17 cellular contexts compared by ENCODE assay signal in the genomic region with DNA sequence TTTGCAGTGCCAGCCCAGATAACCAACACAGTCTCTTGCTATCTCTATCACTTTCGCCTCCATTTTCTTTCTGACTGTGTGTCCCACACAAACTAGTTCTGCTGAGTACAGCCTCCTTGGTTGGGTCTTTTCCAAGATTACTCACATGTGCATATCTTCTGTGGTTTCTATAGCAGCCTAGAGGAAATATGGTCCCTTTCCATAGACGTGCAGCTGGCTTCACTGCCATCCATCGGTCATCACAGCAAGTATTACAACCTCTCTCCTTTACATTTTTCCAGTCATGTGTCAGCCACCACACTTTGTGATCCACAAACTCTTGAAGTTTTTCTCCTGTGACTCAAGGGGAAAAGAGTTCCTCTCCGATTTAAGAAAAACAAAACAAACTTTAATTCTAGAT.
DNase-seq lines count a peak whose midpoint lies in the region; ATAC-seq and TF ChIP-seq lines count a peak whose summit lies in the region.
"Had no signal": no experiment of that assay in that cellular context is flagged by ENCODE, and none has a peak within 500 bp of the region (broad histone marks: within the 10 kb centered on the region; RNA-seq: fewer than 3 reads in every experiment).

No MANE protein-coding gene starts in this region.

- peaks cover 7% of the 10 kb centered on the region for H3K9me3 Mint-ChIP-seq in activated T-cell treated with anti-CD3 and anti-CD28 coated beads, Interleukin-2, amount 50 U/mL, for 4 hours

- TF ChIP-seq POLR2A in ovary (IDR thresholded peaks at IDR 0.05): no peak

- no peaks in the 10 kb centered on the region for H3K9me3 ChIP-seq in ovary

- intact Hi-C loops in ovary (cut with DNase I): no loop called here

- TF ChIP-seq EP300 in ovary (IDR thresholded peaks at IDR 0.05): no peak

- 63 to 72% (median 64%) methylated on average over 4 of the region's 4 CpGs for WGBS in ovary, 3 donors

- in situ Hi-C loops in astrocyte of the spinal cord (cut with HindIII; ENCODE audit: low sequenced_read_pairs): no loop called here

- peak; percentile 20 for TF ChIP-seq CTCF in AG04449 (IDR thresholded peaks at IDR 0.05; ENCODE audit: insufficient read depth, low read length, missing control alignments)
- peak; percentile 22 for TF ChIP-seq CTCF in astrocyte of the spinal cord (IDR thresholded peaks at IDR 0.05; ENCODE audit: low read depth, low read length)
- no peak for TF ChIP-seq CTCF in ovary (IDR thresholded peaks at IDR 0.05)

- ATAC-seq in activated T-cell treated with anti-CD3 and anti-CD28 coated beads, Interleukin-2, amount 50 U/mL, for 4 hours: no peak
- no peak for ATAC-seq in GM21825 (IDR thresholded peaks at IDR 0.05; ENCODE audit: unreplicated experiment)
- ATAC-seq: HCT116 had no signal

- no peaks in the 10 kb centered on the region for H3K4me1 ChIP-seq in ovary (ENCODE audit: insufficient read depth)

- H3K4me3 ChIP-seq in AG04449 (ENCODE audit: low read depth, low read length) (no peak overlapping the region), astrocyte of the spinal cord (ENCODE audit: low read depth, low read length) (no peak overlapping the region), ovary (no peak overlapping the region)

- CTCF ChIA-PET in AG04449 (lab: Yijun Ruan, JAX): no interaction called here

- no peaks in the 10 kb centered on the region for H3K36me3 Mint-ChIP-seq in activated T-cell treated with anti-CD3 and anti-CD28 coated beads, Interleukin-2, amount 50 U/mL, for 4 hours (ENCODE audit: insufficient read depth)
- H3K36me3 Mint-ChIP-seq: memory B cell had no signal

- H3K36me3 ChIP-seq in ovary: no peaks in the 10 kb centered on the region

- H3K4me3 Mint-ChIP-seq in activated T-cell treated with anti-CD3 and anti-CD28 coated beads, Interleukin-2, amount 50 U/mL, for 4 hours: no peak overlapping the region
- H3K4me3 Mint-ChIP-seq: memory B cell had no signal

- DNase-seq in AG04449 (ENCODE audit: low read depth, low spot score) (peak; percentile 98), HS-27A (ENCODE audit: low read depth) (peak; percentile 73), astrocyte of the spinal cord (ENCODE audit: low read depth, low spot score) (peak; percentile 97), iris pigment epithelial cell (ENCODE audit: low read depth) (peak; percentile 85), ovary (no peak), NCI-H510A treated with DMSO at 0.1 percent for 48 hours (lab: John Stamatoyannopoulos, UW) (no peak)
- DNase-seq in activated T-cell treated with anti-CD3 and anti-CD28 coated beads, Interleukin-2, amount 50 U/mL, for 4 hours: no peak
- DNase-seq: AML-193; amygdala; DMS53; effector memory CD4-positive, alpha-beta T cell; hippocampal formation; NCI-H146; NCI-H774 had no signal

- no peaks in the 10 kb centered on the region for H3K27me3 Mint-ChIP-seq in activated T-cell treated with anti-CD3 and anti-CD28 coated beads, Interleukin-2, amount 50 U/mL, for 4 hours (ENCODE audit: low read depth)
- H3K27me3 Mint-ChIP-seq: memory B cell had no signal

- POLR2A ChIA-PET in AG04449 (lab: Yijun Ruan, JAX): no interaction called here

- no peaks in the 10 kb centered on the region for H3K27me3 ChIP-seq in ovary

- H3K27ac ChIP-seq in ovary: no peak overlapping the region

- H3K4me1 Mint-ChIP-seq in activated T-cell treated with anti-CD3 and anti-CD28 coated beads, Interleukin-2, amount 50 U/mL, for 4 hours (ENCODE audit: low read depth): no peaks in the 10 kb centered on the region
- H3K4me1 Mint-ChIP-seq: memory B cell had no signal

Comparison
In these comparisons a context has a peak if more than half of its experiments do, and no peak if none do; other contexts are left out.
1. DNase-seq: peak in AG04449 (single experiment), HS-27A (single experiment), astrocyte of the spinal cord (single experiment) and iris pigment epithelial cell (single experiment); none in ovary (0 of 5), activated T-cell treated with anti-CD3 and anti-CD28 coated beads, Interleukin-2, amount 50 U/mL, for 4 hours (single experiment) and NCI-H510A treated with DMSO at 0.1 percent for 48 hours (single experiment).
2. CTCF ChIP-seq: peak in AG04449 (single experiment) and astrocyte of the spinal cord (single experiment); none in ovary (0 of 3).